1 cellular context compared by ENCODE assay signal in the genomic region with DNA sequence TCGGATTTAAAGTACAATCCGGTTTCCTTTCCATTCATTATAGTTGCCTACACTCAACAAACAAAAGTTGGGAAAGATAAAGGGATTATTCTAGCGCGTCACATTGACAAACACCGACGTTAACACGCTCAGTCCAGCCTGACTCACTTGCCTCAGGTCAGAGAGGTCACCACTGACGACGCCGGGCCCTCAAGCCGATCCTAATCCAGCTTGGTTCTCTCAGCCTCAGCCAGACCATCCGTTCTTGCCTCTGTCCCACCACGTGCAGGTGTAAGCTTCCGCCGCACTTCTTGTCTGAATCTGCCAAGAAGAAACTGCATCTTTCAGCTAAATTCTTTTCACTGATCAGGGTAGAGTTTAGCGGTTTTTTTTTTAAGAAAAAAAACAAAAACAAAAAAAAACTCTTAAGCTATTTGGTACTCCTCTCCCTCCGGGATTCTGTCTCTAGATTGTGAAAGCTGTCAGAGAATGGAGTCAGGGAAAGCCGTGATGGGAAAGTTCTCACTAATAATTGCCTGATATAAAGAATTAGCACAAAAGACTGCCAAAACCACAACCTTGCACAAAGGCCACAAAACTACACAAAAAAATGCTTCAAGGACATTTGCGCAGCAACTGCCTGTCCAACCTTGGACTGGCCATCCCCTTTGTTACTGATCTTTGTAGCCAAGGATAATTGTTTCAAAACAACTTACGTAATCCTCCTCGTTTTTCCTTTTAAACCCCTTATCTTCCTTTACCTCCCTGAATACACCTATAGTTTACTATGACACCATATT.
TF ChIP-seq lines count a peak whose summit lies in the region.

No MANE protein-coding gene starts in this region.

TF ChIP-seq in SK-N-SH treated with all-trans-retinoic acid at 6 μM for 48 hours, 23 proteins besides CTCF, POLR2A, EP300 and RAD21 (continued from another document):
- TF ChIP-seq, protein P1, sequence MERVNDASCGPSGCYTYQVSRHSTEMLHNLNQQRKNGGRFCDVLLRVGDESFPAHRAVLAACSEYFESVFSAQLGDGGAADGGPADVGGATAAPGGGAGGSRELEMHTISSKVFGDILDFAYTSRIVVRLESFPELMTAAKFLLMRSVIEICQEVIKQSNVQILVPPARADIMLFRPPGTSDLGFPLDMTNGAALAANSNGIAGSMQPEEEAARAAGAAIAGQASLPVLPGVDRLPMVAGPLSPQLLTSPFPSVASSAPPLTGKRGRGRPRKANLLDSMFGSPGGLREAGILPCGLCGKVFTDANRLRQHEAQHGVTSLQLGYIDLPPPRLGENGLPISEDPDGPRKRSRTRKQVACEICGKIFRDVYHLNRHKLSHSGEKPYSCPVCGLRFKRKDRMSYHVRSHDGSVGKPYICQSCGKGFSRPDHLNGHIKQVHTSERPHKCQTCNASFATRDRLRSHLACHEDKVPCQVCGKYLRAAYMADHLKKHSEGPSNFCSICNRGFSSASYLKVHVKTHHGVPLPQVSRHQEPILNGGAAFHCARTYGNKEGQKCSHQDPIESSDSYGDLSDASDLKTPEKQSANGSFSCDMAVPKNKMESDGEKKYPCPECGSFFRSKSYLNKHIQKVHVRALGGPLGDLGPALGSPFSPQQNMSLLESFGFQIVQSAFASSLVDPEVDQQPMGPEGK (CRISPR knock-in tag; IDR thresholded peaks at IDR 0.05; ENCODE audit: borderline replicate concordance), result no peak
- TF ChIP-seq ESRRG (CRISPR knock-in tag; IDR thresholded peaks at IDR 0.05) (no peak), PPARA (CRISPR knock-in tag; IDR thresholded peaks at IDR 0.05; ENCODE audit: borderline replicate concordance) (no peak), ZNF8 (CRISPR knock-in tag; IDR thresholded peaks at IDR 0.05) (no peak), ZC3H10 (CRISPR knock-in tag; IDR thresholded peaks at IDR 0.05) (no peak), SNAI2 (CRISPR knock-in tag; IDR thresholded peaks at IDR 0.05) (no peak), ISL1 (CRISPR knock-in tag; IDR thresholded peaks at IDR 0.05) (no peak), TCF4 (CRISPR knock-in tag; IDR thresholded peaks at IDR 0.05; ENCODE audit: borderline replicate concordance) (no peak), GLIS3 (CRISPR knock-in tag; IDR thresholded peaks at IDR 0.05) (no peak), ZFP30 (CRISPR knock-in tag; IDR thresholded peaks at IDR 0.05) (no peak), BACH2 (CRISPR knock-in tag; IDR thresholded peaks at IDR 0.05; ENCODE audit: borderline replicate concordance) (no peak), ZNF565 (CRISPR knock-in tag; conservative IDR thresholded peaks at IDR 0.05; ENCODE audit: low read depth) (no peak)
- TF ChIP-seq, protein P2, sequence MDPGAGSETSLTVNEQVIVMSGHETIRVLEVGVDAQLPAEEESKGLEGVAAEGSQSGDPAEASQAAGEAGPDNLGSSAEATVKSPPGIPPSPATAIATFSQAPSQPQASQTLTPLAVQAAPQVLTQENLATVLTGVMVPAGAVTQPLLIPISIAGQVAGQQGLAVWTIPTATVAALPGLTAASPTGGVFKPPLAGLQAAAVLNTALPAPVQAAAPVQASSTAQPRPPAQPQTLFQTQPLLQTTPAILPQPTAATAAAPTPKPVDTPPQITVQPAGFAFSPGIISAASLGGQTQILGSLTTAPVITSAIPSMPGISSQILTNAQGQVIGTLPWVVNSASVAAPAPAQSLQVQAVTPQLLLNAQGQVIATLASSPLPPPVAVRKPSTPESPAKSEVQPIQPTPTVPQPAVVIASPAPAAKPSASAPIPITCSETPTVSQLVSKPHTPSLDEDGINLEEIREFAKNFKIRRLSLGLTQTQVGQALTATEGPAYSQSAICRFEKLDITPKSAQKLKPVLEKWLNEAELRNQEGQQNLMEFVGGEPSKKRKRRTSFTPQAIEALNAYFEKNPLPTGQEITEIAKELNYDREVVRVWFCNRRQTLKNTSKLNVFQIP (CRISPR knock-in tag; IDR thresholded peaks at IDR 0.05; ENCODE audit: borderline replicate concordance, low read depth), result no peak
